In the genomic region with DNA sequence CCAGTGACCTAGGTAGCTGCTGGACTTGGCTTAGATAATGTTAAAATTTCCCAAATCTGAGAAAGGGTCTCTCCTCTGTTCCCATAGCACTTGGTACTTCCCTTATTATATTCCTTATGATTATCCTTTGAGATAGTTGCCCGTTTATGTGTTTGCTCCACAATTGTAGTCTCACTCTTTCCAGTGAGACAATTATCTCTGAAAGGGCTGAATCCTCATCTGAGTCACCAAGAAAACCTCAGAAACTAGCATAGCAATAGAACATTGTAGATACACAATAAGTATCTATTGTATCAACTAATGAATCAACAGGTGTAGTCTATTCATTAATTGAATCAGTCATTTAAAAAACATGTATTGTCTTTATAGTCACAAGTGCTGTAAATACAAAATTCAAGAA, we compare ENCODE assay signal across 26 cellular contexts.
"Had no signal": no experiment of that assay in that cellular context is flagged by ENCODE, and none has a peak within 500 bp of the region (broad histone marks: within the 10 kb centered on the region; RNA-seq: fewer than 3 reads in every experiment).

No MANE protein-coding gene starts in this region.

- H3K36me3 ChIP-seq: brain microvascular endothelial cell, gastroesophageal sphincter had no signal

- H3K4me3 Mint-ChIP-seq: activated CD4-positive, alpha-beta memory T cell treated with anti-CD3 and anti-CD28 coated beads for 36 hours; activated CD4-positive, alpha-beta T cell treated with anti-CD3 and anti-CD28 coated beads for 36 hours; activated CD4-positive, alpha-beta T cell treated with anti-CD3 and anti-CD28 coated beads, Interleukin-2, amount 10 ng/mL, durations not matched to agents 24 days and 14 days; activated naive CD8-positive, alpha-beta T cell; activated T-cell treated with anti-CD3 and anti-CD28 coated beads, Interleukin-2, amount 50 U/mL, for 24 hours; activated T-cell treated with anti-CD3 and anti-CD28 coated beads, Interleukin-2, amount 50 U/mL, for 72 hours; T-helper 17 cell; T-helper 2 cell treated with Interferon-gamma antibody and Interleukin-4, amounts not matched to agents 5 μg/mL and 100 μg/mL, for 36 hours had no signal

- H3K4me1 ChIP-seq: gastroesophageal sphincter had no signal

- H3K27ac Mint-ChIP-seq: activated CD4-positive, alpha-beta memory T cell treated with anti-CD3 and anti-CD28 coated beads for 36 hours; activated CD4-positive, alpha-beta T cell treated with anti-CD3 and anti-CD28 coated beads for 36 hours; activated CD4-positive, alpha-beta T cell treated with anti-CD3 and anti-CD28 coated beads, Interleukin-2, amount 10 ng/mL, durations not matched to agents 24 days and 14 days; activated naive CD8-positive, alpha-beta T cell; activated T-cell treated with anti-CD3 and anti-CD28 coated beads, Interleukin-2, amount 50 U/mL, for 24 hours; activated T-cell treated with anti-CD3 and anti-CD28 coated beads, Interleukin-2, amount 50 U/mL, for 72 hours; T-helper 17 cell; T-helper 2 cell treated with Interferon-gamma antibody and Interleukin-4, amounts not matched to agents 5 μg/mL and 100 μg/mL, for 36 hours had no signal

- DNase-seq: activated CD4-positive, alpha-beta memory T cell treated with anti-CD3 and anti-CD28 coated beads for 36 hours; activated CD4-positive, alpha-beta T cell treated with anti-CD3 and anti-CD28 coated beads for 36 hours; activated CD4-positive, alpha-beta T cell treated with anti-CD3 and anti-CD28 coated beads, Interleukin-2, amount 10 ng/mL, durations not matched to agents 24 days and 14 days; activated CD4-positive, CD25-positive, alpha-beta regulatory T cell; activated CD4-positive, CD25-positive, alpha-beta regulatory T cell treated with anti-CD3 and anti-CD28 coated beads, Interleukin-2, amount 50 U/mL, for 72 hours; activated CD8-positive, alpha-beta memory T cell treated with anti-CD3 and anti-CD28 coated beads, Interleukin-2, amount 50 U/mL, for 48 hours; activated effector memory CD4-positive, alpha-beta T cell treated with Interleukin-2 at 50 U/mL for 16 hours; activated gamma-delta T cell treated with Interleukin-2 at 50 U/mL for 16 hours; activated naive CD4-positive, alpha-beta T cell treated with anti-CD3 and anti-CD28 coated beads, Interleukin-2, amount 50 U/mL, for 16 hours; activated naive CD4-positive, alpha-beta T cell treated with Interleukin-2 at 50 U/mL for 16 hours; activated T-cell treated with anti-CD3 and anti-CD28 coated beads for 4 hours; activated T-cell treated with anti-CD3 and anti-CD28 coated beads, Interleukin-2, amount 50 U/mL, for 24 hours; activated T-cell treated with anti-CD3 and anti-CD28 coated beads, Interleukin-2, amount 50 U/mL, for 72 hours; amniotic stem cell; anterior cingulate cortex; brain microvascular endothelial cell; caudate nucleus; effector CD8-positive, alpha-beta T cell; foreskin melanocyte; T-helper 1 cell; T-helper 17 cell; T1000 had no signal

- H3K36me3 Mint-ChIP-seq: activated CD4-positive, alpha-beta memory T cell treated with anti-CD3 and anti-CD28 coated beads for 36 hours; activated naive CD8-positive, alpha-beta T cell had no signal

- H3K27me3 ChIP-seq: brain microvascular endothelial cell, gastroesophageal sphincter had no signal

- H3K27ac ChIP-seq: brain microvascular endothelial cell, gastroesophageal sphincter had no signal

- H3K9me3 ChIP-seq: gastroesophageal sphincter had no signal

- ATAC-seq: activated CD4-positive, alpha-beta T cell treated with anti-CD3 and anti-CD28 coated beads for 36 hours; activated T-cell treated with anti-CD3 and anti-CD28 coated beads, Interleukin-2, amount 50 U/mL, for 72 hours; esophagus mucosa; gastroesophageal sphincter; T-helper 17 cell had no signal

- H3K9me3 Mint-ChIP-seq: activated CD4-positive, alpha-beta memory T cell treated with anti-CD3 and anti-CD28 coated beads for 36 hours; activated T-cell treated with anti-CD3 and anti-CD28 coated beads, Interleukin-2, amount 50 U/mL, for 24 hours; activated T-cell treated with anti-CD3 and anti-CD28 coated beads, Interleukin-2, amount 50 U/mL, for 72 hours; T-helper 2 cell treated with Interferon-gamma antibody and Interleukin-4, amounts not matched to agents 5 μg/mL and 100 μg/mL, for 36 hours had no signal

- H3K4me3 ChIP-seq: gastroesophageal sphincter had no signal
